In genomic region chr4:129379429-129379828, GRCh38 we compare ENCODE assay signal across 21 cellular contexts.
"Had no signal": no experiment of that assay in that cellular context is flagged by ENCODE, and none has a peak within 500 bp of the region (broad histone marks: within the 10 kb centered on the region; RNA-seq: fewer than 3 reads in every experiment).

No MANE protein-coding gene starts in this region.

- H3K4me2 ChIP-seq: PC-9 had no signal

- DNase-seq: Karpas-422, KG1, MG63, NCI-H1092, NCI-H1105 treated with DMSO at 0.1 percent for 48 hours, NCI-H1417 treated with DMSO at 0.1 percent for 48 hours, NCI-H1694, NCI-H187 treated with DMSO at 0.1 percent for 48 hours, NCI-H2029 treated with DMSO at 0.1 percent for 48 hours, NCI-H2171, NCI-H226, NCI-H446, NCI-H510A, NCI-H524 treated with DMSO at 0.1 percent for 48 hours, NCI-H69, NCI-H774, PC-9, Peyer's patch, SHP77 treated with DMSO at 0.1 percent for 48 hours, SJCRH30, T-helper 1 cell had no signal

- H3K27ac ChIP-seq: PC-9, Peyer's patch, SJCRH30 had no signal

- H3K36me3 ChIP-seq: MG63, Peyer's patch, SJCRH30 had no signal

- H3K9me3 ChIP-seq: MG63, Peyer's patch, SJCRH30 had no signal

- H3K4me3 ChIP-seq: MG63, PC-9, Peyer's patch, SJCRH30 had no signal

- H2AFZ ChIP-seq: PC-9 had no signal

- H3K4me1 ChIP-seq: Peyer's patch, SJCRH30 had no signal

- H3K27me3 ChIP-seq: MG63, Peyer's patch, SJCRH30 had no signal
